Comparison of ENCODE assay signal across 32 cellular contexts in genomic region chr14:54105898-54106297, GRCh38.
DNase-seq lines count a peak whose midpoint lies in the region; ATAC-seq and TF ChIP-seq lines count a peak whose summit lies in the region.
"Had no signal": no experiment of that assay in that cellular context is flagged by ENCODE, and none has a peak within 500 bp of the region (broad histone marks: within the 10 kb centered on the region; RNA-seq: fewer than 3 reads in every experiment).

No MANE protein-coding gene starts in this region.

- H3K4me1 ChIP-seq in breast epithelium (no peaks in the 10 kb centered on the region), colonic mucosa (no peaks in the 10 kb centered on the region), lung (ENCODE audit: control insufficient read depth in 2 of 2, insufficient read depth in 2 of 2, low read length in 2 of 2) (no peaks in the 10 kb centered on the region)
- H3K4me1 ChIP-seq: spleen had no signal

- TF ChIP-seq CTCF in MCF 10A (IDR thresholded peaks at IDR 0.05; ENCODE audit: unreplicated experiment) (no peak), breast epithelium (IDR thresholded peaks at IDR 0.05) (no peak), colonic mucosa (IDR thresholded peaks at IDR 0.05) (no peak), lung (IDR thresholded peaks at IDR 0.05; ENCODE audit: control extremely low read depth, extremely low read depth) (no peak)

- 62 to 63% methylated on average over 2 of the region's 2 CpGs for whole genome bisulfite sequencing in lung, 2 donors

- CTCF ChIA-PET in MCF 10A (lab: Yijun Ruan, JAX) = interaction anchor here (1.1 to 2.1 kb wide), 3 partner anchors 69 to 491 kb away, joined by 3 to 7 read pairs (median 4); no protein-coding TSS in a partner anchor

- no peak overlapping the region for H3K9ac ChIP-seq in colonic mucosa (ENCODE audit: low read depth in 2 of 2, low read length in 2 of 2)

- H3K27me3 Mint-ChIP-seq in MCF 10A (ENCODE audit: insufficient read depth, unreplicated experiment) = no peaks in the 10 kb centered on the region
- H3K27me3 Mint-ChIP-seq in activated CD4-positive, alpha-beta T cell treated with anti-CD3 and anti-CD28 coated beads, Interleukin-2, amount 10 ng/mL, durations not matched to agents 24 days and 14 days = no peaks in the 10 kb centered on the region
- H3K27me3 Mint-ChIP-seq: activated T-helper 17 cell treated with anti-CD3 and anti-CD28 coated beads, Interleukin-2, amount 50 U/mL, for 72 hours; effector memory CD8-positive, alpha-beta T cell had no signal

- TF ChIP-seq POLR2A in breast epithelium (IDR thresholded peaks at IDR 0.05) = no peak

- H3K27ac ChIP-seq in breast epithelium (no peak overlapping the region), colonic mucosa (no peak overlapping the region), lung (ENCODE audit: low read depth in 1 of 2, low read length in 1 of 2) (no peak overlapping the region)
- H3K27ac ChIP-seq: cardiac muscle cell, esophagus muscularis mucosa, left ventricle myocardium inferior, right atrium auricular region, spleen had no signal

- BruUV-seq in MCF 10A (replicated peaks; lab: Mats Ljungman, UMichigan) = no TSS peak

- H3K27ac Mint-ChIP-seq in MCF 10A (ENCODE audit: low read depth, unreplicated experiment) = peak overlapping the region; percentile 97
- H3K27ac Mint-ChIP-seq in activated CD4-positive, alpha-beta T cell treated with anti-CD3 and anti-CD28 coated beads, Interleukin-2, amount 10 ng/mL, durations not matched to agents 24 days and 14 days = no peak overlapping the region
- H3K27ac Mint-ChIP-seq: activated naive CD4-positive, alpha-beta T cell treated with anti-CD3 and anti-CD28 coated beads, Interleukin-2, amount 50 U/mL, for 72 hours; activated T-helper 17 cell treated with anti-CD3 and anti-CD28 coated beads, Interleukin-2, amount 50 U/mL, for 72 hours; CD14-positive monocyte; effector memory CD8-positive, alpha-beta T cell; HFFc6; naive thymus-derived CD8-positive, alpha-beta T cell; T-helper 1 cell treated with Interleukin-12 subunit alpha and Interleukin-12 subunit beta and Interleukin-4 antibody, amounts not matched to agents 30 μg/mL and 1 μg/mL, for 36 hours had no signal

- H3K36me3 ChIP-seq in breast epithelium (no peaks in the 10 kb centered on the region), colonic mucosa (no peaks in the 10 kb centered on the region), lung (ENCODE audit: control insufficient read depth in 2 of 2, insufficient read depth in 2 of 2, low read length in 2 of 2) (no peaks in the 10 kb centered on the region)
- H3K36me3 ChIP-seq: cardiac muscle cell, esophagus muscularis mucosa, left ventricle myocardium inferior, right atrium auricular region, spleen, upper lobe of left lung had no signal

- H3K27me3 ChIP-seq in breast epithelium (no peaks in the 10 kb centered on the region), colonic mucosa (no peaks in the 10 kb centered on the region), lung (ENCODE audit: control insufficient read depth, insufficient read depth) (no peaks in the 10 kb centered on the region)
- H3K27me3 ChIP-seq: cardiac muscle cell, esophagus muscularis mucosa, right atrium auricular region, spleen, upper lobe of left lung had no signal

- peaks cover 42% of the 10 kb centered on the region for H3K4me1 Mint-ChIP-seq in MCF 10A (ENCODE audit: insufficient read depth, unreplicated experiment)
- H3K4me1 Mint-ChIP-seq in activated CD4-positive, alpha-beta T cell treated with anti-CD3 and anti-CD28 coated beads, Interleukin-2, amount 10 ng/mL, durations not matched to agents 24 days and 14 days = no peaks in the 10 kb centered on the region
- H3K4me1 Mint-ChIP-seq: activated T-helper 17 cell treated with anti-CD3 and anti-CD28 coated beads, Interleukin-2, amount 50 U/mL, for 72 hours; CD14-positive monocyte; naive thymus-derived CD8-positive, alpha-beta T cell had no signal

- H3K9me3 Mint-ChIP-seq in MCF 10A (ENCODE audit: unreplicated experiment) = peaks cover 8% of the 10 kb centered on the region
- H3K9me3 Mint-ChIP-seq in activated CD4-positive, alpha-beta T cell treated with anti-CD3 and anti-CD28 coated beads, Interleukin-2, amount 10 ng/mL, durations not matched to agents 24 days and 14 days = no peaks in the 10 kb centered on the region
- H3K9me3 Mint-ChIP-seq: activated T-helper 17 cell treated with anti-CD3 and anti-CD28 coated beads, Interleukin-2, amount 50 U/mL, for 72 hours; CD14-positive monocyte; HFFc6; mesothelial cell of epicardium; T-helper 1 cell treated with Interleukin-12 subunit alpha and Interleukin-12 subunit beta and Interleukin-4 antibody, amounts not matched to agents 30 μg/mL and 1 μg/mL, for 36 hours had no signal

- POLR2A ChIA-PET in MCF 10A (lab: Yijun Ruan, JAX) = interaction anchor here (0.8 to 2.3 kb wide), 7 partner anchors 11 to 152 kb away, joined by 3 to 11 read pairs (median 4); no protein-coding TSS in a partner anchor

- intact Hi-C loops in MCF 10A (cut with micrococcal nuclease) = no loop called here
- intact Hi-C loops in breast epithelium (cut with DNase I; ENCODE audit: low total_unique reads) = no loop called here
- intact Hi-C loops in colonic mucosa (cut with DNase I) = no loop called here
- intact Hi-C loops in activated CD4-positive, alpha-beta T cell treated with anti-CD3 and anti-CD28 coated beads, Interleukin-2, amount 10 ng/mL, durations not matched to agents 24 days and 14 days (cut with micrococcal nuclease) = no loop called here
- intact Hi-C loops in head of caudate nucleus (cut with DNase I) = no loop called here

- H3K4me3 Mint-ChIP-seq in MCF 10A (ENCODE audit: unreplicated experiment) = peak overlapping the region; percentile 12
- H3K4me3 Mint-ChIP-seq in activated CD4-positive, alpha-beta T cell treated with anti-CD3 and anti-CD28 coated beads, Interleukin-2, amount 10 ng/mL, durations not matched to agents 24 days and 14 days = no peak overlapping the region
- H3K4me3 Mint-ChIP-seq: activated T-helper 17 cell treated with anti-CD3 and anti-CD28 coated beads, Interleukin-2, amount 50 U/mL, for 72 hours; CD14-positive monocyte; effector memory CD8-positive, alpha-beta T cell; mesothelial cell of epicardium; naive thymus-derived CD8-positive, alpha-beta T cell; T-helper 1 cell treated with Interleukin-12 subunit alpha and Interleukin-12 subunit beta and Interleukin-4 antibody, amounts not matched to agents 30 μg/mL and 1 μg/mL, for 36 hours had no signal

- H3K4me3 ChIP-seq in breast epithelium = no peak overlapping the region
- H3K4me3 ChIP-seq in colonic mucosa = no peak overlapping the region
- no peak overlapping the region for H3K4me3 ChIP-seq in lung
- H3K4me3 ChIP-seq: cardiac muscle cell, esophagus muscularis mucosa, left ventricle myocardium inferior, right atrium auricular region, spleen, upper lobe of left lung had no signal

- ATAC-seq in lung (ENCODE audit: insufficient read depth, low FRiP score) = peak; percentile 49
- ATAC-seq in HG03378 (IDR thresholded peaks at IDR 0.05; ENCODE audit: unreplicated experiment) = no peak
- ATAC-seq: activated naive CD4-positive, alpha-beta T cell treated with anti-CD3 and anti-CD28 coated beads, Interleukin-2, amount 50 U/mL, for 72 hours; activated T-helper 17 cell treated with anti-CD3 and anti-CD28 coated beads, Interleukin-2, amount 50 U/mL, for 72 hours; effector memory CD8-positive, alpha-beta T cell; naive thymus-derived CD8-positive, alpha-beta T cell had no signal

- no peaks in the 10 kb centered on the region for H3K36me3 Mint-ChIP-seq in MCF 10A (ENCODE audit: insufficient read depth, unreplicated experiment)
- no peaks in the 10 kb centered on the region for H3K36me3 Mint-ChIP-seq in activated CD4-positive, alpha-beta T cell treated with anti-CD3 and anti-CD28 coated beads, Interleukin-2, amount 10 ng/mL, durations not matched to agents 24 days and 14 days (ENCODE audit: low read depth)
- H3K36me3 Mint-ChIP-seq: activated naive CD4-positive, alpha-beta T cell treated with anti-CD3 and anti-CD28 coated beads, Interleukin-2, amount 50 U/mL, for 72 hours; CD14-positive monocyte; mesothelial cell of epicardium; naive thymus-derived CD8-positive, alpha-beta T cell had no signal

- DNase-seq in MCF 10A (ENCODE audit: unreplicated experiment) (peak; percentile 87), breast epithelium (ENCODE audit: low spot score in 2 of 2) (no peak), colonic mucosa (peak; percentile 20), lung (ENCODE audit: low spot score) (peak; percentile 36), activated gamma-delta T cell treated with Interleukin-2 at 50 U/mL for 16 hours (no peak), head of caudate nucleus (no peak)
- DNase-seq in activated CD4-positive, alpha-beta T cell treated with anti-CD3 and anti-CD28 coated beads, Interleukin-2, amount 10 ng/mL, durations not matched to agents 24 days and 14 days = no peak
- DNase-seq: 8988T; activated CD4-positive, alpha-beta T cell treated with anti-CD3 and anti-CD28 coated beads, Interleukin-2, amount 50 U/mL, for 48 hours; activated CD8-positive, alpha-beta memory T cell treated with anti-CD3 and anti-CD28 coated beads, Interleukin-2, amount 50 U/mL, for 48 hours; cortex of kidney; effector memory CD8-positive, alpha-beta T cell; foreskin melanocyte; HFFc6; hippocampal formation; left ventricle myocardium inferior; naive thymus-derived CD8-positive, alpha-beta T cell; NCI-H1092; NCI-H187 treated with DMSO at 0.1 percent for 48 hours; NCI-H2171 treated with DMSO at 0.1 percent for 48 hours; NCI-H526; spleen had no signal

- H3K9me3 ChIP-seq in breast epithelium (no peaks in the 10 kb centered on the region), colonic mucosa (no peaks in the 10 kb centered on the region), lung (ENCODE audit: control insufficient read depth in 2 of 2, insufficient read depth in 1 of 2, low read length in 1 of 2) (no peaks in the 10 kb centered on the region)
- H3K9me3 ChIP-seq: esophagus muscularis mucosa, left ventricle myocardium inferior, right atrium auricular region, spleen, upper lobe of left lung had no signal

Comparison
In these comparisons a context has a peak if more than half of its experiments do, and no peak if none do; other contexts are left out.
1. DNase-seq: peak in MCF 10A (single experiment), colonic mucosa (single experiment) and lung (single experiment); none in breast epithelium (0 of 2), activated CD4-positive, alpha-beta T cell treated with anti-CD3 and anti-CD28 coated beads, Interleukin-2, amount 10 ng/mL, durations not matched to agents 24 days and 14 days (single experiment), activated gamma-delta T cell treated with Interleukin-2 at 50 U/mL for 16 hours (single experiment) and head of caudate nucleus (0 of 42).